Comparison of ENCODE assay signal across 8 cellular contexts in genomic region chr2:237474511-237474911, GRCh38. TPM values are rescaled to one million over a fixed set of nuclear protein-coding genes. Genes with fewer than 3 reads are reported as not detected.
A peak's percentile ranks its signal among the peaks of the same experiment; 100 is the strongest.
DNase-seq lines count a peak whose midpoint lies in the region; ATAC-seq and TF ChIP-seq lines count a peak whose summit lies in the region.

No MANE protein-coding gene starts in this region.

- peak overlapping the region; percentile 91 to 96 (median 94) for H3K27ac Mint-ChIP-seq in CD4-positive, CD25-positive, alpha-beta regulatory T cell
- H3K27ac Mint-ChIP-seq in neural crest cell (ENCODE audit: unreplicated experiment): peak overlapping the region; percentile 5

- peak overlapping the region; percentile 24 for H3K4me3 ChIP-seq in CD4-positive, CD25-positive, alpha-beta regulatory T cell (ENCODE audit: low read depth, low read length)
- H3K4me3 ChIP-seq in Peyer's patch (peak overlapping the region; percentile 73 to 88 (median 82)), epithelial cell of proximal tubule (ENCODE audit: low read depth, low read length) (peak overlapping the region; percentile 77)

- no peak for TF ChIP-seq POLR2A in Peyer's patch (IDR thresholded peaks at IDR 0.05)

- no peak for DNase-seq in CD4-positive, CD25-positive, alpha-beta regulatory T cell
- DNase-seq in Peyer's patch (no peak), epithelial cell of proximal tubule (ENCODE audit: low read depth) (no peak), neural crest cell (ENCODE audit: low read depth, low spot score) (no peak), DMS153 (lab: John Stamatoyannopoulos, UW) (no peak)
- DNase-seq in stimulated activated CD4-positive, alpha-beta T cell treated with anti-CD3 and anti-CD28 coated beads, Interleukin-2, amount 100 ng/mL, for 24 hours: no peak
- no peak for DNase-seq in activated CD4-positive, alpha-beta T cell treated with anti-CD3 and anti-CD28 coated beads, Interleukin-2, amount 50 U/mL, for 48 hours

- H3K36me3 ChIP-seq in CD4-positive, CD25-positive, alpha-beta regulatory T cell (ENCODE audit: control insufficient read depth, insufficient read depth, low read length): no peaks in the 10 kb centered on the region
- no peaks in the 10 kb centered on the region for H3K36me3 ChIP-seq in Peyer's patch

- peaks cover 12% of the 10 kb centered on the region for H3K4me1 ChIP-seq in CD4-positive, CD25-positive, alpha-beta regulatory T cell (ENCODE audit: control insufficient read depth, insufficient read depth, low read length, poor library complexity, severe bottlenecking)
- peaks cover 0 to 9% (median 3%) of the 10 kb centered on the region in 4 donors for H3K4me1 ChIP-seq in Peyer's patch

- no peaks in the 10 kb centered on the region for H3K9me3 ChIP-seq in CD4-positive, CD25-positive, alpha-beta regulatory T cell (ENCODE audit: control insufficient read depth in 2 of 2, low read length in 2 of 2)
- H3K9me3 ChIP-seq in Peyer's patch: no peaks in the 10 kb centered on the region

- H3K4me3 Mint-ChIP-seq in CD4-positive, CD25-positive, alpha-beta regulatory T cell: peak overlapping the region; percentile 85 to 90 (median 87)
- peak overlapping the region; percentile 90 for H3K4me3 Mint-ChIP-seq in neural crest cell

- H3K27me3 Mint-ChIP-seq in CD4-positive, CD25-positive, alpha-beta regulatory T cell: peaks cover 15% of the 10 kb centered on the region
- peaks cover 42% of the 10 kb centered on the region for H3K27me3 Mint-ChIP-seq in neural crest cell (ENCODE audit: low read depth)

- no peaks in the 10 kb centered on the region for H3K36me3 Mint-ChIP-seq in CD4-positive, CD25-positive, alpha-beta regulatory T cell
- H3K36me3 Mint-ChIP-seq in neural crest cell (ENCODE audit: low read depth): no peaks in the 10 kb centered on the region

- H3K4me1 Mint-ChIP-seq in CD4-positive, CD25-positive, alpha-beta regulatory T cell: peaks cover 0 to 18% (median 2%) of the 10 kb centered on the region in 4 donors
- peaks cover 4% of the 10 kb centered on the region for H3K4me1 Mint-ChIP-seq in neural crest cell

- ATAC-seq in CD4-positive, CD25-positive, alpha-beta regulatory T cell (ENCODE audit: low read depth in 2 of 2): no peak
- ATAC-seq in GM18873 (IDR thresholded peaks at IDR 0.05; ENCODE audit: low FRiP score, unreplicated experiment): no peak

- peaks cover 17% of the 10 kb centered on the region for H3K27me3 ChIP-seq in CD4-positive, CD25-positive, alpha-beta regulatory T cell (ENCODE audit: control insufficient read depth, insufficient read depth, low read length)
- H3K27me3 ChIP-seq in Peyer's patch: no peaks in the 10 kb centered on the region

- H3K9me3 Mint-ChIP-seq in CD4-positive, CD25-positive, alpha-beta regulatory T cell: no peaks in the 10 kb centered on the region
- no peaks in the 10 kb centered on the region for H3K9me3 Mint-ChIP-seq in neural crest cell

- TF ChIP-seq CTCF in Peyer's patch (IDR thresholded peaks at IDR 0.05): no peak
- no peak for TF ChIP-seq CTCF in epithelial cell of proximal tubule (conservative IDR thresholded peaks at IDR 0.05; ENCODE audit: low read depth, low read length)
- no peak for TF ChIP-seq CTCF in neural crest cell (conservative IDR thresholded peaks at IDR 0.05)

- no peak overlapping the region for H3K27ac ChIP-seq in CD4-positive, CD25-positive, alpha-beta regulatory T cell (ENCODE audit: insufficient read depth, low read length, poor library complexity, severe bottlenecking)
- peak overlapping the region; percentile 83 to 95 (median 86) for H3K27ac ChIP-seq in Peyer's patch

RNA-seq across cellular contexts. Expression of gene MLPH, which starts 12.5 kb away (rescaled TPM):
- total RNA-seq in CD4-positive, CD25-positive, alpha-beta regulatory T cell: 0.47 TPM
- not detected for polyA plus RNA-seq in CD4-positive, CD25-positive, alpha-beta regulatory T cell
- 100 to 1,000 TPM in 3 of 4 donors, 10 to 100 TPM in 1; 82.5 to 195 (median 116) TPM for total RNA-seq in Peyer's patch
- total RNA-seq in epithelial cell of proximal tubule: 35.4 and 36.0 TPM in 2 replicates
- total RNA-seq in neural crest cell: not detected in 2 replicates

Comparison
In these comparisons a context has a peak if more than half of its experiments do, and no peak if none do; other contexts are left out.
1. H3K4me3 ChIP-seq: peak in every context shown above with its lines; median percentile 82 in Peyer's patch; 77 in epithelial cell of proximal tubule; 24 in CD4-positive, CD25-positive, alpha-beta regulatory T cell.
2. RNA of gene MLPH, which starts 12.5 kb away (total RNA-seq): 82.5 to 195 TPM in Peyer's patch and 35.4 to 36.0 TPM in epithelial cell of proximal tubule; 0.47 TPM in CD4-positive, CD25-positive, alpha-beta regulatory T cell (single experiment) and not detected in neural crest cell; every median in the first group is over 10 times any median in the second.